In genomic region chr10:48729941-48730457, GRCh38 we compare ENCODE assay signal across 28 cellular contexts. TPM values are rescaled to one million over a fixed set of nuclear protein-coding genes. Genes with fewer than 3 reads are reported as not detected.
"Had no signal": no experiment of that assay in that cellular context is flagged by ENCODE, and none has a peak within 500 bp of the region (broad histone marks: within the 10 kb centered on the region; RNA-seq: fewer than 3 reads in every experiment).

No MANE protein-coding gene starts in this region.

- H3K9me3 Mint-ChIP-seq: nephron; stimulated activated naive CD8-positive, alpha-beta T cell treated with anti-CD3 and anti-CD28 coated beads, Interleukin-15, amount 100 ng/mL, for 72 hours had no signal

- H3K27me3 ChIP-seq: gastrocnemius medialis, heart left ventricle, hepatocyte, left lung, pancreas, transverse colon had no signal

- H3K4me3 ChIP-seq: dorsolateral prefrontal cortex, gastrocnemius medialis, heart left ventricle, hepatocyte, left lung, pancreas, smooth muscle cell, suprapubic skin, transverse colon had no signal

- ATAC-seq: esophagus mucosa; gastrocnemius medialis; heart left ventricle; left cardiac atrium; left lung; naive thymus-derived CD4-positive, alpha-beta T cell; pancreas; sciatic nerve; stimulated activated naive CD8-positive, alpha-beta T cell treated with anti-CD3 and anti-CD28 coated beads, Interleukin-15, amount 100 ng/mL, for 72 hours had no signal

- H3K4me1 Mint-ChIP-seq: naive thymus-derived CD4-positive, alpha-beta T cell; nephron; stimulated activated naive CD8-positive, alpha-beta T cell treated with anti-CD3 and anti-CD28 coated beads, Interleukin-15, amount 100 ng/mL, for 72 hours had no signal

- H2AFZ ChIP-seq: hepatocyte had no signal

- DNase-seq: central memory CD4-positive, alpha-beta T cell; dorsolateral prefrontal cortex; effector CD4-positive, alpha-beta T cell; foreskin fibroblast; gastrocnemius medialis; heart left ventricle; left cardiac atrium; left lung; mesendoderm; midbrain; naive thymus-derived CD4-positive, alpha-beta T cell; occipital lobe; pancreas; retina; stimulated activated CD4-positive, alpha-beta T cell treated with anti-CD3 and anti-CD28 coated beads, Interleukin-12 subunit alpha, Interleukin-12 subunit beta, amount 100 ng/mL, for 4 hours; stimulated activated CD4-positive, alpha-beta T cell treated with anti-CD3 and anti-CD28 coated beads, Interleukin-1b, Interleukin-23, amount 100 ng/mL, for 48 hours; stimulated activated CD4-positive, alpha-beta T cell treated with anti-CD3 and anti-CD28 coated beads, Interleukin-4, amount 100 ng/mL, for 24 hours; stimulated activated naive CD4-positive, alpha-beta T cell; stimulated activated naive CD8-positive, alpha-beta T cell treated with anti-CD3 and anti-CD28 coated beads, Interleukin-15, amount 100 ng/mL, for 72 hours; transverse colon had no signal

- H3K27me3 Mint-ChIP-seq: stimulated activated naive CD8-positive, alpha-beta T cell treated with anti-CD3 and anti-CD28 coated beads, Interleukin-15, amount 100 ng/mL, for 72 hours had no signal

- H3K36me3 Mint-ChIP-seq: naive thymus-derived CD4-positive, alpha-beta T cell had no signal

- H3K79me2 ChIP-seq: hepatocyte had no signal

- H3K27ac ChIP-seq: dorsolateral prefrontal cortex, epithelial cell of prostate, gastrocnemius medialis, heart left ventricle, hepatocyte, left lung, pancreas, suprapubic skin, transverse colon had no signal

- H3K4me2 ChIP-seq: hepatocyte, smooth muscle cell had no signal

- H3K4me1 ChIP-seq: gastrocnemius medialis, pancreas, suprapubic skin, transverse colon had no signal

- H3K4me3 Mint-ChIP-seq: naive thymus-derived CD4-positive, alpha-beta T cell; nephron; stimulated activated naive CD8-positive, alpha-beta T cell treated with anti-CD3 and anti-CD28 coated beads, Interleukin-15, amount 100 ng/mL, for 72 hours had no signal

- H3K27ac Mint-ChIP-seq: naive thymus-derived CD4-positive, alpha-beta T cell; nephron; stimulated activated naive CD8-positive, alpha-beta T cell treated with anti-CD3 and anti-CD28 coated beads, Interleukin-15, amount 100 ng/mL, for 72 hours had no signal

RNA-seq across cellular contexts. Expression of gene WDFY4, which starts 45.3 kb away (rescaled TPM):
- total RNA-seq: kidney epithelial cell, smooth muscle cell had no signal
- polyA plus RNA-seq: smooth muscle cell had no signal
